8 cellular contexts compared by ENCODE assay signal in genomic region chr5:96703384-96703910, GRCh38. TPM values are rescaled to one million over a fixed set of nuclear protein-coding genes. Genes with fewer than 3 reads are reported as not detected.
DNase-seq lines count a peak whose midpoint lies in the region; ATAC-seq and TF ChIP-seq lines count a peak whose summit lies in the region.

No MANE protein-coding gene starts in this region.

- H3K27me3 ChIP-seq in esophagus (ENCODE audit: control insufficient read depth in 1 of 2, insufficient read depth in 2 of 2, low read length in 2 of 2) (no peaks in the 10 kb centered on the region), ovary (no peaks in the 10 kb centered on the region)

- peak; percentile 68 for ATAC-seq in HG02759 (IDR thresholded peaks at IDR 0.05; ENCODE audit: unreplicated experiment)

- H3K9me3 ChIP-seq in esophagus (ENCODE audit: control insufficient read depth in 2 of 2, insufficient read depth in 1 of 2, low read depth in 1 of 2, low read length in 1 of 2) (no peaks in the 10 kb centered on the region), ovary (no peaks in the 10 kb centered on the region)

- H3K36me3 Mint-ChIP-seq in activated T-cell treated with anti-CD3 and anti-CD28 coated beads, Interleukin-2, amount 50 U/mL, for 24 hours (ENCODE audit: low read depth), result peaks cover 8% of the 10 kb centered on the region

- H3K27me3 Mint-ChIP-seq in activated T-cell treated with anti-CD3 and anti-CD28 coated beads, Interleukin-2, amount 50 U/mL, for 24 hours, result no peaks in the 10 kb centered on the region

- WGBS in esophagus, 2 donors, result 6 to 7% methylated on average over 6 of the region's 6 CpGs
- 0 to 6% (median 1%) methylated on average over 6 of the region's 6 CpGs for WGBS in ovary, 3 donors

- H3K27ac ChIP-seq in esophagus (ENCODE audit: low read depth in 2 of 2, low read length in 1 of 2), result peak overlapping the region; percentile 99
- H3K27ac ChIP-seq in ovary, result peak overlapping the region; percentile 23 to 88

- TF ChIP-seq EP300 in ovary (IDR thresholded peaks at IDR 0.05), result no peak

- no peak for TF ChIP-seq CTCF in ovary (IDR thresholded peaks at IDR 0.05)

- DNase-seq in activated T-cell treated with anti-CD3 and anti-CD28 coated beads, Interleukin-2, amount 50 U/mL, for 24 hours, result no peak
- DNase-seq in activated T-cell treated with anti-CD3 and anti-CD28 coated beads, Interleukin-2, amount 50 U/mL, for 1 hour, result no peak
- DNase-seq in RKO (ENCODE audit: low spot score) (peak; percentile 61), ovary (no peak), GM03348 (ENCODE audit: low spot score) (no peak), HUDEP-2 (lab: John Stamatoyannopoulos, UW; ENCODE audit: unreplicated experiment in 76 of 76) (no peak)

- no peaks in the 10 kb centered on the region for H3K9me3 Mint-ChIP-seq in activated T-cell treated with anti-CD3 and anti-CD28 coated beads, Interleukin-2, amount 50 U/mL, for 24 hours

- H3K4me1 Mint-ChIP-seq in activated T-cell treated with anti-CD3 and anti-CD28 coated beads, Interleukin-2, amount 50 U/mL, for 24 hours (ENCODE audit: low read depth), result peaks cover 64% of the 10 kb centered on the region

- H3K4me1 ChIP-seq in esophagus (ENCODE audit: control insufficient read depth in 2 of 2, insufficient read depth in 2 of 2, low read length in 1 of 2) (peaks cover 0 to 4% of the 10 kb centered on the region in 2 donors), ovary (ENCODE audit: insufficient read depth) (peaks cover 7% of the 10 kb centered on the region)

- H3K4me3 Mint-ChIP-seq in activated T-cell treated with anti-CD3 and anti-CD28 coated beads, Interleukin-2, amount 50 U/mL, for 24 hours, result peak overlapping the region; percentile 88

- H3K4me3 ChIP-seq in esophagus (ENCODE audit: low read depth in 1 of 2, low read length in 2 of 2) (peak overlapping the region; percentile 66 to 78), ovary (peak overlapping the region; percentile 76)

- intact Hi-C loops in ovary (cut with DNase I), result no loop called here

- no peak for TF ChIP-seq POLR2A in ovary (IDR thresholded peaks at IDR 0.05)

- peaks cover 0 to 4% of the 10 kb centered on the region in 2 donors for H3K36me3 ChIP-seq in esophagus (ENCODE audit: control insufficient read depth in 2 of 2, insufficient read depth in 2 of 2, low read length in 1 of 2)
- H3K36me3 ChIP-seq in ovary, result no peaks in the 10 kb centered on the region

- peak overlapping the region; percentile 92 for H3K27ac Mint-ChIP-seq in activated T-cell treated with anti-CD3 and anti-CD28 coated beads, Interleukin-2, amount 50 U/mL, for 24 hours

RNA-seq across cellular contexts. Expression of gene CAST, which starts 41.3 kb away (rescaled TPM):
- polyA plus RNA-seq in esophagus (100 to 1,000 TPM; 205 to 245 TPM), ovary (100 to 1,000 TPM in 1 of 2 donors, 10 to 100 TPM in 1; 61.2 to 276 TPM)
- total RNA-seq in ovary, result 100 to 1,000 TPM; 119 to 218 (median 173) TPM
